8 cellular contexts compared by ENCODE assay signal in genomic region chr13:23579886-23580706, GRCh38. TPM values are rescaled to one million over a fixed set of nuclear protein-coding genes. Genes with fewer than 3 reads are reported as not detected.
A peak's percentile ranks its signal among the peaks of the same experiment; 100 is the strongest.
DNase-seq lines count a peak whose midpoint lies in the region; ATAC-seq, FAIRE-seq and TF ChIP-seq lines count a peak whose summit lies in the region.

No MANE protein-coding gene starts in this region.

- TF ChIP-seq POLR2A in heart left ventricle (IDR thresholded peaks at IDR 0.05): no peak
- TF ChIP-seq POLR2A in right lobe of liver (IDR thresholded peaks at IDR 0.05): no peak

- no peak for DNase-seq in heart left ventricle
- DNase-seq in left ventricle myocardium superior: no peak
- DNase-seq in astrocyte of the cerebellum (ENCODE audit: low read depth): no peak
- no peak for DNase-seq in right lobe of liver
- DNase-seq in urothelium cell line (ENCODE audit: low spot score): peak; percentile 7
- DNase-seq in NCI-H2196 treated with DMSO at 0.1 percent for 48 hours (lab: John Stamatoyannopoulos, UW; ENCODE audit: unreplicated experiment): no peak
- no peak for DNase-seq in GM20000 (ENCODE audit: low spot score)
- no peak for DNase-seq in OCI-M2 (lab: John Stamatoyannopoulos, UW; ENCODE audit: unreplicated experiment)

- H3K4me1 ChIP-seq in heart left ventricle: peaks cover 0 to 54% (median 11%) of the 10 kb centered on the region in 12 donors
- H3K4me1 ChIP-seq in right lobe of liver: peaks cover 0 to 11% (median 0%) of the 10 kb centered on the region in 4 donors

- peaks cover 0 to 19% (median 0%) of the 10 kb centered on the region in 9 donors for H3K27me3 ChIP-seq in heart left ventricle
- peaks cover 0 to 6% of the 10 kb centered on the region in 2 donors for H3K27me3 ChIP-seq in right lobe of liver

- H3K4me3 ChIP-seq in heart left ventricle (peak overlapping the region; percentile 67 to 99 (median 90)), astrocyte of the cerebellum (ENCODE audit: low read depth, low read length) (peak overlapping the region; percentile 91), right lobe of liver (peak overlapping the region; percentile 57 to 86 (median 58))

- ATAC-seq in heart left ventricle: peak in 1 of 4 donors; percentile 1
- ATAC-seq in left ventricle myocardium superior: no peak
- ATAC-seq in right lobe of liver: no peak

- H3K27ac ChIP-seq in heart left ventricle (peak overlapping the region in 11 of 12 donors; percentile 18 to 96 (median 94)), right lobe of liver (no peak overlapping the region)

- TF ChIP-seq CTCF in heart left ventricle (IDR thresholded peaks at IDR 0.05) (no peak), astrocyte of the cerebellum (IDR thresholded peaks at IDR 0.05; ENCODE audit: low read depth, low read length, missing control alignments) (no peak), right lobe of liver (IDR thresholded peaks at IDR 0.05) (no peak), GM20000 (IDR thresholded peaks at IDR 0.05; ENCODE audit: extremely low read depth, missing control alignments) (no peak)

- intact Hi-C loops in heart left ventricle (cut with DNase I): loop anchor here in 8 of 10 donors (5.0 to 10.0 kb wide), 7 partner anchors 75 to 295 kb away; no protein-coding TSS in a partner anchor
- intact Hi-C loops in left ventricle myocardium superior (cut with micrococcal nuclease): loop anchor here (10.0 kb wide), 1 partner anchor 65 kb away; no protein-coding TSS in a partner anchor
- intact Hi-C loops in right lobe of liver (cut with DNase I): no loop called here

- WGBS in heart left ventricle, 4 donors: 7 to 15% (median 11%) methylated on average over 13 to 24 of the region's 24 CpGs
- 9% methylated on average over 12 of the region's 24 CpGs for WGBS in right lobe of liver (ENCODE audit: insufficient coverage, low coverage, low lambda C conversion rate, missing lambda C conversion rate)

- no peaks in the 10 kb centered on the region for H3K36me3 ChIP-seq in heart left ventricle
- H3K36me3 ChIP-seq in right lobe of liver: no peaks in the 10 kb centered on the region

- in situ Hi-C loops in astrocyte of the cerebellum (cut with HindIII; ENCODE audit: low sequenced_read_pairs): no loop called here

- no peak for FAIRE-seq in urothelium cell line (lab: Jason Lieb, UNC)

- H3K9me3 ChIP-seq in heart left ventricle (no peaks in the 10 kb centered on the region), right lobe of liver (no peaks in the 10 kb centered on the region)

RNA-seq across cellular contexts. Expression of gene TNFRSF19, which starts 9.9 kb away (rescaled TPM):
- 10 to 100 TPM; 12.0 to 35.7 (median 28.0) TPM for total RNA-seq in heart left ventricle
- polyA plus RNA-seq in heart left ventricle: 10 to 100 TPM in 1 of 2 donors, 1 to 10 TPM in 1; 9.1 to 16.6 TPM
- total RNA-seq in left ventricle myocardium superior: 41.6 TPM
- total RNA-seq in right lobe of liver: under 1 TPM in 5 of 6 experiments, not detected in 1; 0.06 to 0.37 (median 0.29) TPM

Comparison
In these comparisons a context has a peak if more than half of its experiments do, and no peak if none do; other contexts are left out.
1. H3K27ac ChIP-seq: peak in heart left ventricle (11 of 12); none in right lobe of liver (0 of 3).
2. RNA of gene TNFRSF19, which starts 9.9 kb away (total RNA-seq): 41.6 TPM in left ventricle myocardium superior (single experiment) and 12.0 to 35.7 TPM in heart left ventricle; 0.06 to 0.37 TPM in right lobe of liver; every median in the first group is over 4 times any median in the second.
3. intact Hi-C loops: an anchor here in heart left ventricle (5.0 to 10.0 kb wide) and left ventricle myocardium superior (10.0 kb wide); none called in right lobe of liver.
4. Peak in every context shown above with its lines, with median percentiles within 50 percentile points of each other: H3K4me3 ChIP-seq.